ENCODE assay signal across 9 cellular contexts in genomic region chr1:3612123-3612522, GRCh38. TPM values are rescaled to one million over a fixed set of nuclear protein-coding genes. Genes with fewer than 3 reads are reported as not detected.
DNase-seq lines count a peak whose midpoint lies in the region; ATAC-seq, FAIRE-seq and TF ChIP-seq lines count a peak whose summit lies in the region.
"Had no signal": no experiment of that assay in that cellular context is flagged by ENCODE, and none has a peak within 500 bp of the region (broad histone marks: within the 10 kb centered on the region; RNA-seq: fewer than 3 reads in every experiment).

No MANE protein-coding gene starts in this region.

- TF ChIP-seq EP300 in H1 (IDR thresholded peaks at IDR 0.05; ENCODE audit: borderline replicate concordance in 1 of 2, low read depth in 2 of 2, low read length in 2 of 2): no peak

- H3K79me2 ChIP-seq in DND-41 (ENCODE audit: insufficient read depth, low read length) (no peaks in the 10 kb centered on the region), Loucy (ENCODE audit: insufficient read depth, low read length) (peaks cover 31% of the 10 kb centered on the region), H1 (ENCODE audit: control insufficient read depth in 1 of 2, insufficient read depth in 2 of 2, low read length in 2 of 2) (peaks cover 0 to 9% of the 10 kb centered on the region in 2 experiments; a peak in 1 of 4 replicates)

- H3K9me3 Mint-ChIP-seq in osteocyte (ENCODE audit: unreplicated experiment): no peaks in the 10 kb centered on the region

- H3K23me2 ChIP-seq in H1 (ENCODE audit: low read depth, low read length): peaks cover 11% of the 10 kb centered on the region; the same call in 1 of the 2 replicates

- H2BK15ac ChIP-seq in H1 (ENCODE audit: low read length): peak overlapping the region; percentile 16; the same call in 1 of the 2 replicates

- WGBS in H1 (ENCODE audit: extremely low coverage in 1 of 2, insufficient coverage in 1 of 2, insufficient read length in 1 of 2, insufficient replicate concordance in 2 of 2, low coverage in 1 of 2, low lambda C conversion rate in 2 of 2, missing lambda C conversion rate in 1 of 2), 2 experiments: 76% methylated on average over 7 of the region's 7 CpGs; no CpG with 5 or more reads in 1 of the 2 experiments

- no peak overlapping the region for H3K56ac ChIP-seq in H1 (replicated peaks; ENCODE audit: insufficient read length, low read depth, low read length)

- H3K4me1 Mint-ChIP-seq in osteocyte (ENCODE audit: unreplicated experiment): peaks cover 33% of the 10 kb centered on the region

- H3K36me3 ChIP-seq in DND-41 (ENCODE audit: insufficient read depth, low read length) (no peaks in the 10 kb centered on the region), Loucy (ENCODE audit: insufficient read depth, low read length) (no peaks in the 10 kb centered on the region), H1 (ENCODE audit: control insufficient read depth in 2 of 4, insufficient read depth in 4 of 4, low read length in 3 of 4) (no peaks in the 10 kb centered on the region)
- H3K36me3 ChIP-seq: ascending aorta had no signal

- H3K27ac Mint-ChIP-seq in osteocyte (ENCODE audit: unreplicated experiment): no peak overlapping the region

- H4K20me1 ChIP-seq in DND-41 (ENCODE audit: insufficient read depth, low read length) (peaks cover 43% of the 10 kb centered on the region), Loucy (ENCODE audit: insufficient read depth, low read length, poor library complexity, severe bottlenecking) (no peaks in the 10 kb centered on the region), H1 (replicated peaks in 1 of 2; ENCODE audit: control insufficient read depth in 1 of 2, insufficient read depth in 2 of 2, low read length in 2 of 2) (peaks cover 2 to 5% of the 10 kb centered on the region in 2 experiments)

- H3K9me3 ChIP-seq in DND-41 (ENCODE audit: insufficient read depth, low read length, severe bottlenecking): no peaks in the 10 kb centered on the region
- H3K9me3 ChIP-seq in Loucy (ENCODE audit: insufficient read depth, low read depth, low read length): no peaks in the 10 kb centered on the region
- H3K9me3 ChIP-seq in H1 (ENCODE audit: insufficient read depth in 2 of 2, low read depth in 1 of 2, low read length in 1 of 2): no peaks in the 10 kb centered on the region
- H3K9me3 ChIP-seq: ascending aorta had no signal

- H3K9ac ChIP-seq in DND-41 (ENCODE audit: low read depth, low read length) (no peak overlapping the region), Loucy (ENCODE audit: low read depth, low read length, poor library complexity, severe bottlenecking) (peak overlapping the region; percentile 49), H1 (replicated peaks in 1 of 4; ENCODE audit: extremely low read depth in 1 of 4, low read depth in 3 of 4, low read length in 3 of 4) (no peak overlapping the region)

- no peaks in the 10 kb centered on the region for H3K27me3 Mint-ChIP-seq in osteocyte (ENCODE audit: unreplicated experiment)

- H3K79me1 ChIP-seq in H1 (ENCODE audit: low read depth, low read length): no peaks in the 10 kb centered on the region; the same call in 1 of the 2 replicates

- POLR2A ChIA-PET in H1 (lab: Charles Lee; ENCODE audit: partially characterized antibody): interaction anchor here (0.8 kb wide), 1 partner anchor 20 kb away, joined by 3 read pairs; no protein-coding TSS in a partner anchor

- CTCF ChIA-PET in H1 (lab: Charles Lee; ENCODE audit: partially characterized antibody): interaction anchor here (1.4 to 1.8 kb wide), 2 partner anchors 29 to 53 kb away, joined by 3 to 6 read pairs; no protein-coding TSS in a partner anchor

- no peak overlapping the region for H2BK120ac ChIP-seq in H1 (replicated peaks; ENCODE audit: low read depth, low read length)

- H4K8ac ChIP-seq in H1 (ENCODE audit: extremely low read depth, insufficient read depth, low read length): no peak overlapping the region

- H2AK5ac ChIP-seq in H1 (ENCODE audit: low read depth, low read length): no peak overlapping the region

- H3F3A ChIP-seq in Loucy (ENCODE audit: low read depth): no peaks in the 10 kb centered on the region

- peak overlapping the region; percentile 70 for H3K4me3 Mint-ChIP-seq in osteocyte (ENCODE audit: unreplicated experiment)

- no peak overlapping the region for H3K4ac ChIP-seq in H1 (replicated peaks; ENCODE audit: insufficient read length, low read depth, low read length)

- H4K91ac ChIP-seq in H1 (replicated peaks; ENCODE audit: insufficient read length, low read length): peak overlapping the region; percentile 76

- TF ChIP-seq CTCF in DND-41 (IDR thresholded peaks at IDR 0.05; ENCODE audit: borderline replicate concordance, extremely low read depth, low read length, poor library complexity, severe bottlenecking) (no peak), Loucy (conservative IDR thresholded peaks at IDR 0.05; ENCODE audit: low read length) (no peak), H1 (IDR thresholded peaks at IDR 0.05; ENCODE audit: control extremely low read depth in 1 of 3, insufficient read depth in 1 of 3, low read depth in 1 of 3, low read length in 3 of 3) (no peak), osteocyte (IDR thresholded peaks at IDR 0.05) (no peak)

- H3K4me1 ChIP-seq in DND-41 (ENCODE audit: insufficient read depth, low read length): peaks cover 25% of the 10 kb centered on the region
- H3K4me1 ChIP-seq in Loucy (ENCODE audit: insufficient read depth, low read length, poor library complexity, severe bottlenecking): peaks cover 19% of the 10 kb centered on the region
- H3K4me1 ChIP-seq in H1 (replicated peaks in 1 of 4; ENCODE audit: control insufficient read depth in 3 of 4, insufficient read depth in 4 of 4, low read length in 3 of 4): peaks cover 0 to 37% (median 22%) of the 10 kb centered on the region in 4 experiments; a peak in 6 of 7 replicates

- peak overlapping the region; percentile 88; the same call in 1 of the 2 replicates for H2BK5ac ChIP-seq in H1 (ENCODE audit: low read depth, low read length)

- no peak for ATAC-seq in DND-41 (ENCODE audit: insufficient read depth, low read depth)
- no peak for ATAC-seq in HG02852 (IDR thresholded peaks at IDR 0.05; ENCODE audit: unreplicated experiment)
- no peak for ATAC-seq in HG03521 (IDR thresholded peaks at IDR 0.05; ENCODE audit: unreplicated experiment)

- H2AFZ ChIP-seq in DND-41 (ENCODE audit: low read depth, low read length) (no peak overlapping the region), Loucy (ENCODE audit: low read length) (peak overlapping the region; percentile 63; the same call in 1 of the 2 replicates), H1 (ENCODE audit: low read length) (no peak overlapping the region)

- H3K27me3 ChIP-seq in DND-41 (ENCODE audit: insufficient read depth, low read length, poor library complexity) (peaks cover 59% of the 10 kb centered on the region), Loucy (ENCODE audit: insufficient read depth, low read length, poor library complexity, severe bottlenecking) (no peaks in the 10 kb centered on the region), H1 (replicated peaks in 1 of 4; ENCODE audit: control insufficient read depth in 3 of 4, extremely low read depth in 1 of 4, insufficient read depth in 3 of 4, low read length in 3 of 4) (peaks cover 3 to 16% (median 12%) of the 10 kb centered on the region in 4 experiments)

- H3K4me2 ChIP-seq in DND-41 (ENCODE audit: insufficient read depth, low read length) (peak overlapping the region; percentile 55), Loucy (ENCODE audit: low read depth, low read length, poor library complexity, severe bottlenecking) (peak overlapping the region; percentile 63), H1 (ENCODE audit: insufficient read depth in 1 of 2, low read depth in 2 of 2, low read length in 2 of 2) (peak overlapping the region; percentile 68 to 83)

- H3K36me3 Mint-ChIP-seq in osteocyte (ENCODE audit: unreplicated experiment): no peaks in the 10 kb centered on the region

- no peak overlapping the region for H3K14ac ChIP-seq in H1 (ENCODE audit: insufficient read length)

- peak overlapping the region in 1 of 2 experiments; percentile 34; a peak in 2 of 4 replicates for H3K4me3 ChIP-seq in DND-41 (ENCODE audit: low read depth in 1 of 2, low read length in 2 of 2)
- peak overlapping the region; percentile 59 for H3K4me3 ChIP-seq in Loucy (ENCODE audit: low read length, poor library complexity, severe bottlenecking)
- H3K4me3 ChIP-seq in H1 (ENCODE audit: extremely low read depth in 1 of 4, insufficient read depth in 2 of 4, low read depth in 3 of 4, low read length in 4 of 4): peak overlapping the region in 3 of 4 experiments; percentile 17 to 49 (median 36); a peak in 4 of 8 replicates

- H2BK12ac ChIP-seq in H1 (ENCODE audit: low read depth, low read length): peak overlapping the region; percentile 90; the same call in 1 of the 2 replicates

- H4K5ac ChIP-seq in H1 (ENCODE audit: insufficient read length, low read depth, low read length): no peak overlapping the region

- H3K23ac ChIP-seq in H1 (ENCODE audit: insufficient read length): no peak overlapping the region

- H3K9me2 ChIP-seq in Loucy (replicated peaks; ENCODE audit: low read depth, low read length): no peaks in the 10 kb centered on the region

- no peak overlapping the region for H3K27ac ChIP-seq in DND-41 (ENCODE audit: low read length)
- no peak overlapping the region for H3K27ac ChIP-seq in H1 (ENCODE audit: low read depth, low read length)
- H3K27ac ChIP-seq: ascending aorta had no signal

- H2BK20ac ChIP-seq in H1 (ENCODE audit: low read length): no peak overlapping the region

- no peak for TF ChIP-seq RAD21 in H1 (IDR thresholded peaks at IDR 0.05 in 1 of 2, conservative IDR thresholded peaks at IDR 0.05 in 1 of 2; ENCODE audit: low read depth in 2 of 2, low read length in 2 of 2)

- FAIRE-seq in H1 (lab: Jason Lieb, UNC): no peak

- no peak for TF ChIP-seq POLR2A in H1 (IDR thresholded peaks at IDR 0.05; ENCODE audit: control extremely low read depth in 1 of 2, low read depth in 2 of 2, low read length in 2 of 2)

- H3K18ac ChIP-seq in H1 (ENCODE audit: extremely low read depth, low read length): peak overlapping the region; percentile 60; the same call in 1 of the 2 replicates

- no peak for DNase-seq in DND-41
- DNase-seq in H1 (ENCODE audit: low read depth in 1 of 2, low spot score in 2 of 2): no peak
- no peak for DNase-seq in osteocyte (ENCODE audit: extremely low spot score, unreplicated experiment)
- DNase-seq in HuH-7.5 (ENCODE audit: low spot score): no peak
- DNase-seq in SK-N-DZ (ENCODE audit: low spot score): no peak

RNA-seq across cellular contexts. Expression of gene MEGF6, which starts 0.8 kb away (rescaled TPM):
- 13.2 and 14.8 TPM in 2 replicates for total RNA-seq in H1 (2021; fragmentation: NEBNext Ultra II Directional; extraction: Animal tissue kit (Norgen Biotek cat#: 25700))
- 4.1 and 9.5 TPM in 2 replicates for polyA plus RNA-seq in H1 (2011; rRNA removed)
- polyA plus RNA-seq in H1 (2011; cell fraction: cytosol; rRNA removed): 7.8 TPM
- polyA plus RNA-seq in H1 (2011; cell fraction: nucleus; rRNA removed): 88.4 TPM
- 7.4 to 14.6 TPM (median 10.8 TPM) in 4 replicates for polyA plus RNA-seq in H1 (2012, experiment 1 of 2)
- 1.4 TPM for polyA plus RNA-seq in H1 (2012, experiment 2 of 2)
- polyA plus RNA-seq in H1 (2013, experiment 1 of 2): 4.9 TPM
- polyA plus RNA-seq in H1 (2013, experiment 2 of 2): 4.4 TPM
- polyA minus RNA-seq in H1 (2011; rRNA and poly(A)+ RNA removed): 1.7 and 3.0 TPM in 2 replicates
- 9.0 TPM for polyA minus RNA-seq in H1 (2011; cell fraction: cytosol; rRNA and poly(A)+ RNA removed)
- polyA minus RNA-seq in H1 (2011; cell fraction: nucleus; rRNA and poly(A)+ RNA removed): 24.4 TPM
- total RNA-seq in osteocyte: 255 and 262 TPM in 2 replicates
- polyA plus RNA-seq in SK-N-DZ (2014; cell fraction: cytosol; rRNA removed): 0.18 and 0.23 TPM in 2 replicates
- 2.4 and 13.7 TPM in 2 replicates for polyA plus RNA-seq in SK-N-DZ (2014; cell fraction: nucleus; rRNA removed)

RNA-seq across cellular contexts. Expression of gene TPRG1L, which starts 12.7 kb away (rescaled TPM):
- 21.7 and 22.2 TPM in 2 replicates for total RNA-seq in H1 (2021; fragmentation: NEBNext Ultra II Directional; extraction: Animal tissue kit (Norgen Biotek cat#: 25700))
- polyA plus RNA-seq in H1 (2011; rRNA removed): 19.8 and 22.3 TPM in 2 replicates
- 21.1 TPM for polyA plus RNA-seq in H1 (2011; cell fraction: cytosol; rRNA removed)
- 10.8 TPM for polyA plus RNA-seq in H1 (2011; cell fraction: nucleus; rRNA removed)
- 17.4 to 21.5 TPM (median 21.1 TPM) in 4 replicates for polyA plus RNA-seq in H1 (2012, experiment 1 of 2)
- 23.7 TPM for polyA plus RNA-seq in H1 (2012, experiment 2 of 2)
- 13.6 TPM for polyA plus RNA-seq in H1 (2013, experiment 1 of 2)
- polyA plus RNA-seq in H1 (2013, experiment 2 of 2): 13.7 TPM
- polyA minus RNA-seq in H1 (2011; rRNA and poly(A)+ RNA removed): 15.2 and 19.2 TPM in 2 replicates
- polyA minus RNA-seq in H1 (2011; cell fraction: cytosol; rRNA and poly(A)+ RNA removed): 15.5 TPM
- polyA minus RNA-seq in H1 (2011; cell fraction: nucleus; rRNA and poly(A)+ RNA removed): 6.6 TPM
- total RNA-seq in osteocyte: 49.1 and 49.5 TPM in 2 replicates
- polyA plus RNA-seq in SK-N-DZ (2014; cell fraction: cytosol; rRNA removed): 4.2 and 4.4 TPM in 2 replicates
- 3.7 and 5.0 TPM in 2 replicates for polyA plus RNA-seq in SK-N-DZ (2014; cell fraction: nucleus; rRNA removed)

RNA-seq across cellular contexts. Expression of gene WRAP73, which starts 37.8 kb away (rescaled TPM):
- total RNA-seq in H1 (2021; fragmentation: NEBNext Ultra II Directional; extraction: Animal tissue kit (Norgen Biotek cat#: 25700)): 29.7 and 30.3 TPM in 2 replicates
- polyA plus RNA-seq in H1 (2011; rRNA removed): 50.7 and 66.4 TPM in 2 replicates
- 54.2 TPM for polyA plus RNA-seq in H1 (2011; cell fraction: cytosol; rRNA removed)
- polyA plus RNA-seq in H1 (2011; cell fraction: nucleus; rRNA removed): 183 TPM
- 29.1 to 37.1 TPM (median 32.3 TPM) in 4 replicates for polyA plus RNA-seq in H1 (2012, experiment 1 of 2)
- 26.5 TPM for polyA plus RNA-seq in H1 (2012, experiment 2 of 2)
- polyA plus RNA-seq in H1 (2013, experiment 1 of 2): 23.2 TPM
- polyA plus RNA-seq in H1 (2013, experiment 2 of 2): 21.4 TPM
- polyA minus RNA-seq in H1 (2011; rRNA and poly(A)+ RNA removed): 32.3 and 34.3 TPM in 2 replicates
- polyA minus RNA-seq in H1 (2011; cell fraction: cytosol; rRNA and poly(A)+ RNA removed): 25.3 TPM
- polyA minus RNA-seq in H1 (2011; cell fraction: nucleus; rRNA and poly(A)+ RNA removed): 44.8 TPM
- total RNA-seq in osteocyte: 20.1 and 20.5 TPM in 2 replicates
- 25.0 and 25.1 TPM in 2 replicates for polyA plus RNA-seq in SK-N-DZ (2014; cell fraction: cytosol; rRNA removed)
- 63.2 and 86.0 TPM in 2 replicates for polyA plus RNA-seq in SK-N-DZ (2014; cell fraction: nucleus; rRNA removed)

RNA-seq across cellular contexts. Expression of gene TP73, which starts 40.2 kb away (rescaled TPM):
- total RNA-seq in H1 (2021; fragmentation: NEBNext Ultra II Directional; extraction: Animal tissue kit (Norgen Biotek cat#: 25700)): 2.9 and 3.1 TPM in 2 replicates
- 2.6 and 4.2 TPM in 2 replicates for polyA plus RNA-seq in H1 (2011; rRNA removed)
- polyA plus RNA-seq in H1 (2011; cell fraction: cytosol; rRNA removed): 1.3 TPM
- 8.4 TPM for polyA plus RNA-seq in H1 (2011; cell fraction: nucleus; rRNA removed)
- polyA plus RNA-seq in H1 (2012, experiment 1 of 2): 1.2 to 3.8 TPM (median 2.8 TPM) in 4 replicates
- 1.3 TPM for polyA plus RNA-seq in H1 (2012, experiment 2 of 2)
- polyA plus RNA-seq in H1 (2013, experiment 1 of 2): 2.1 TPM
- 2.3 TPM for polyA plus RNA-seq in H1 (2013, experiment 2 of 2)
- 1.9 and 3.5 TPM in 2 replicates for polyA minus RNA-seq in H1 (2011; rRNA and poly(A)+ RNA removed)
- polyA minus RNA-seq in H1 (2011; cell fraction: cytosol; rRNA and poly(A)+ RNA removed): 3.4 TPM
- 6.7 TPM for polyA minus RNA-seq in H1 (2011; cell fraction: nucleus; rRNA and poly(A)+ RNA removed)
- 0.16 and 0.24 TPM in 2 replicates for total RNA-seq in osteocyte
- 0.65 and 1.1 TPM in 2 replicates for polyA plus RNA-seq in SK-N-DZ (2014; cell fraction: cytosol; rRNA removed)
- polyA plus RNA-seq in SK-N-DZ (2014; cell fraction: nucleus; rRNA removed): 1.3 and 3.5 TPM in 2 replicates
- total RNA-seq: ascending aorta had no signal

Comparison
In these comparisons a context has a peak if more than half of its experiments do, and no peak if none do; other contexts are left out.
1. RNA of gene MEGF6, which starts 0.8 kb away (total RNA-seq): 255 to 262 TPM in osteocyte; 13.2 to 14.8 TPM in H1; every median in the first group is over 10 times any median in the second.
2. Peak in every context shown above with its lines, with median percentiles within 50 percentile points of each other: H3K4me2 ChIP-seq.